In the genomic region with DNA sequence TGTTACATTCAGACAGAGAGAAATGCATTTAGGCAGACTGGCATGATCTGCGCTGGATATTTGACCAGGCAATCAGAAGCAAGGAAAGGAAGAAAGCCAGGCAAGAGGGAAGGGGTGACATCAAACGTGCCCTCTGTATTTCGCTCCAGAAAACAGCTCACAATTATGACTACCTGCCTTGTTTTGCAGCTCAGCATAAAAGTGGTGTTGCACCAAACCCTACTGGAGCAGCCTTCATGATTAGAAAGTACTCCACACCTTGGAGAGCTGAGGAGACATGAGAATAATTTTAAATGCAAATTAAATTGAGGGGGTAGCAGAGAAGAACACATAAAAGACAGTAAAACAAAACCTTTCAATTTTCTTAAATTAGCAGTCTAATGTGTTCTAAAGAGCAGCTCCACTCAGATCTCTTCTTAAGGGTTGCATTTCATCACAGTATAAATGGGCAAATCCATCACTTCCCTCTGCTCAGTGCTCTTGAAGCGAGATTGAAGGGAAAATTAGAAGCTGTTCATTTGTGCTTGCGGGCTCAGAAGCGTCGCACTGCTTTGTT, we compare ENCODE assay signal across 1 cellular context.
TF ChIP-seq lines count a peak whose summit lies in the region.

PHACTR1 (plus strand) TSS at position 470 of the 556 bp plus-strand sequence.

TF ChIP-seq in K562, 482 proteins besides CTCF, POLR2A, EP300 and RAD21 (continued from another document):
- no peak for TF ChIP-seq SMAD4 (CRISPR knock-in tag; conservative IDR thresholded peaks at IDR 0.05)
- TF ChIP-seq PHB2 (IDR thresholded peaks at IDR 0.05; ENCODE audit: low read depth): no peak
